1 cellular context compared by ENCODE assay signal in the genomic region with DNA sequence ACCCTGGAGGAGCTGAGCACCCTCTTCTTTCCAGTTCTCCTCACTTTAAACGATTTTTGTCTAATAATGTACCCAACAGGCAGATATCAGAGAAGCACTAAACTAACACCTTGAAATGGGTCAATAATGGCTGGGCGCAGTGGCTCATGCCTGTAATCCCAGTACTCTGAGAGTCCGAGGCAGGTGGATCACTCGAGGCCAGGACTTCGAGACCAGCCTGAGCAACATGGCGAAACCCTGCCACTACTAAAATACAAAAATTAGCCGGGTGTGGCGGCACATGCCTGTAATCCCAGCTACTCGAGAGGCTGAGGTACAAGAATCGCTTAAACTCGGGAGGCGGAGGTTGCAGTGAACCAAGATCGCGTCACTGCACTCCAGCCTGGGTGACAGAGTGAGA.
TF ChIP-seq lines count a peak whose summit lies in the region.

No MANE protein-coding gene starts in this region.

TF ChIP-seq in SK-N-SH, 30 proteins besides CTCF, POLR2A, EP300 and RAD21 (continued from another document):
- TF ChIP-seq, protein P1, sequence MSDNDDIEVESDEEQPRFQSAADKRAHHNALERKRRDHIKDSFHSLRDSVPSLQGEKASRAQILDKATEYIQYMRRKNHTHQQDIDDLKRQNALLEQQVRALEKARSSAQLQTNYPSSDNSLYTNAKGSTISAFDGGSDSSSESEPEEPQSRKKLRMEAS (IDR thresholded peaks at IDR 0.05; ENCODE audit: low read depth): no peak
- no peak for TF ChIP-seq FOXM1 (IDR thresholded peaks at IDR 0.05; ENCODE audit: low read depth)
- TF ChIP-seq, protein P2, sequence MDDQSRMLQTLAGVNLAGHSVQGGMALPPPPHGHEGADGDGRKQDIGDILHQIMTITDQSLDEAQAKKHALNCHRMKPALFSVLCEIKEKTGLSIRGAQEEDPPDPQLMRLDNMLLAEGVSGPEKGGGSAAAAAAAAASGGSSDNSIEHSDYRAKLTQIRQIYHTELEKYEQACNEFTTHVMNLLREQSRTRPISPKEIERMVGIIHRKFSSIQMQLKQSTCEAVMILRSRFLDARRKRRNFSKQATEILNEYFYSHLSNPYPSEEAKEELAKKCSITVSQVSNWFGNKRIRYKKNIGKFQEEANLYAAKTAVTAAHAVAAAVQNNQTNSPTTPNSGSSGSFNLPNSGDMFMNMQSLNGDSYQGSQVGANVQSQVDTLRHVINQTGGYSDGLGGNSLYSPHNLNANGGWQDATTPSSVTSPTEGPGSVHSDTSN (IDR thresholded peaks at IDR 0.05): no peak
- TF ChIP-seq, protein P3, sequence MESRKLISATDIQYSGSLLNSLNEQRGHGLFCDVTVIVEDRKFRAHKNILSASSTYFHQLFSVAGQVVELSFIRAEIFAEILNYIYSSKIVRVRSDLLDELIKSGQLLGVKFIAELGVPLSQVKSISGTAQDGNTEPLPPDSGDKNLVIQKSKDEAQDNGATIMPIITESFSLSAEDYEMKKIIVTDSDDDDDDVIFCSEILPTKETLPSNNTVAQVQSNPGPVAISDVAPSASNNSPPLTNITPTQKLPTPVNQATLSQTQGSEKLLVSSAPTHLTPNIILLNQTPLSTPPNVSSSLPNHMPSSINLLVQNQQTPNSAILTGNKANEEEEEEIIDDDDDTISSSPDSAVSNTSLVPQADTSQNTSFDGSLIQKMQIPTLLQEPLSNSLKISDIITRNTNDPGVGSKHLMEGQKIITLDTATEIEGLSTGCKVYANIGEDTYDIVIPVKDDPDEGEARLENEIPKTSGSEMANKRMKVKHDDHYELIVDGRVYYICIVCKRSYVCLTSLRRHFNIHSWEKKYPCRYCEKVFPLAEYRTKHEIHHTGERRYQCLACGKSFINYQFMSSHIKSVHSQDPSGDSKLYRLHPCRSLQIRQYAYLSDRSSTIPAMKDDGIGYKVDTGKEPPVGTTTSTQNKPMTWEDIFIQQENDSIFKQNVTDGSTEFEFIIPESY (IDR thresholded peaks at IDR 0.05; ENCODE audit: borderline replicate concordance, low read depth): no peak
